8 cellular contexts compared by ENCODE assay signal in the genomic region with DNA sequence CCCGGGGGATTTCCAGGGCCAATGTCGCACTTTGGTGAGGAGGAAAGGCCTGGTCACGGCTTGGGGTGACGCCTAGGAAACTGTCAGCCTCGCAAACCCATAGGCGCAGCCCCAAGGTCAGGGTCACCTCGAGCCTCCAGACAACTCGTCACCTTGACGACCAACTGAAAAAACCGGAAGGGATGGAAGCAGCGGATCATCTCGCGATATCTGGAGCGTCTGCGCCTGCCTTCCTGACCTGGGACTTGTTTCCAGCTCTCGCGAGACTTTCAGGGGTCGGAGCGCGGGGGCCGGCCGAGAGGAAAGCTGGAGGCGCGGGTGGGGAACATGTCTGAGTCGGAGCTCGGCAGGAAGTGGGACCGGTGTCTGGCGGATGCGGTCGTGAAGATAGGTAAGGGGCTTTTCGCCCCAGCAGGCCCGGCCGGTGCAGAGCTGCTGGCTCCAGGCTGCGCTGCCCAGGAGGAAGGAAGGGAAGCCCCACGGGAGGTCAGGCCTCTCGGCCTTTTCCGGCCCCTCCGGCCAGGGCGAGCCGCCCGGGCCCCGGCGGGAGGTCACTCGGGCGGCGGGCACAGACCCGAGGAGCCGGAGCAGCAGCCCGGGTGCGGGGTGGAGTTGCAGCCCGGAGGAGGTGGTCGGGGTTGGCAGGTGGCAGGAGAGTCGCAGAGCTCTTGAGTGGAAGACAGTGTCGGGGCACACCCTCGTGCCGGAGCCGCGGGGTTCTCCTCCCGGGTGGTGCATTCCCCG. TPM values are rescaled to one million over a fixed set of nuclear protein-coding genes. Genes with fewer than 3 reads are reported as not detected.
DNase-seq lines count a peak whose midpoint lies in the region; ATAC-seq and TF ChIP-seq lines count a peak whose summit lies in the region.

No MANE protein-coding gene starts in this region.

- 0% methylated on average over 2 to 10 of the region's 60 CpGs for WGBS in gastroesophageal sphincter (ENCODE audit: low coverage in 1 of 2), 2 donors
- WGBS in neuronal stem cell (ENCODE audit: extremely low coverage in 2 of 2, insufficient read length in 2 of 2, insufficient replicate concordance in 1 of 2), 2 donors, result no CpG with 5 or more reads among the region's 60 CpGs

- peaks cover 8% of the 10 kb centered on the region for H3K79me1 ChIP-seq in neuronal stem cell (ENCODE audit: low read depth, low read length)

- H2AFZ ChIP-seq in neuronal stem cell (ENCODE audit: low read length), result peak overlapping the region; percentile 92

- H4K91ac ChIP-seq in neuronal stem cell (ENCODE audit: low read depth, low read length, poor library complexity), result no peak overlapping the region

- peak overlapping the region; percentile 83 for H3K4me2 ChIP-seq in neuronal stem cell (ENCODE audit: insufficient read depth, low read length, poor library complexity, severe bottlenecking)

- no peak overlapping the region for H3K4ac ChIP-seq in neuronal stem cell (ENCODE audit: low read length)

- no peak overlapping the region for H2BK12ac ChIP-seq in neuronal stem cell (ENCODE audit: low read length)

- H3K27ac ChIP-seq in gastroesophageal sphincter, result peak overlapping the region; percentile 91 to 98 (median 97)
- peak overlapping the region; percentile 61 for H3K27ac ChIP-seq in neuronal stem cell (replicated peaks; ENCODE audit: low read length)
- peak overlapping the region; percentile 94 for H3K27ac ChIP-seq in subcutaneous abdominal adipose tissue (ENCODE audit: low read depth, low read length)

- TF ChIP-seq EP300 in gastroesophageal sphincter (IDR thresholded peaks at IDR 0.05), result no peak

- peaks cover 14% of the 10 kb centered on the region for H3K9me3 Mint-ChIP-seq in HFFc6
- H3K9me3 Mint-ChIP-seq in activated naive CD4-positive, alpha-beta T cell treated with anti-CD3 and anti-CD28 coated beads, Interleukin-2, amount 10 ng/mL, durations not matched to agents 7 days and 5 days, result no peaks in the 10 kb centered on the region

- peak overlapping the region; percentile 96 for H3K4me3 Mint-ChIP-seq in HFFc6
- peak overlapping the region; percentile 97 for H3K4me3 Mint-ChIP-seq in activated naive CD4-positive, alpha-beta T cell treated with anti-CD3 and anti-CD28 coated beads, Interleukin-2, amount 10 ng/mL, durations not matched to agents 7 days and 5 days

- H2BK15ac ChIP-seq in neuronal stem cell (ENCODE audit: low read length), result no peak overlapping the region

- DNase-seq in GM04504 (ENCODE audit: low read depth) (peak; percentile 94), HFFc6 (peak; percentile 96), NAMALWA (ENCODE audit: low spot score) (peak; percentile 100), SK-MEL-5 (ENCODE audit: low read depth, low spot score) (peak; percentile 98), neuronal stem cell (ENCODE audit: low spot score) (peak; percentile 95)
- DNase-seq in activated naive CD4-positive, alpha-beta T cell treated with anti-CD3 and anti-CD28 coated beads, Interleukin-2, amount 10 ng/mL, durations not matched to agents 7 days and 5 days, result peak; percentile 98

- H3K9me3 ChIP-seq in gastroesophageal sphincter, result no peaks in the 10 kb centered on the region
- H3K9me3 ChIP-seq in neuronal stem cell (replicated peaks in 1 of 2; ENCODE audit: control insufficient read depth in 2 of 2, insufficient read depth in 1 of 2, low read depth in 1 of 2, low read length in 2 of 2), result no peaks in the 10 kb centered on the region
- H3K9me3 ChIP-seq in subcutaneous abdominal adipose tissue (ENCODE audit: control insufficient read depth in 5 of 5, low read length in 5 of 5), result no peaks in the 10 kb centered on the region

- H3K27me3 Mint-ChIP-seq in HFFc6 (ENCODE audit: insufficient read depth), result peaks cover 8% of the 10 kb centered on the region
- H3K27me3 Mint-ChIP-seq in activated naive CD4-positive, alpha-beta T cell treated with anti-CD3 and anti-CD28 coated beads, Interleukin-2, amount 10 ng/mL, durations not matched to agents 7 days and 5 days, result peaks cover 14% of the 10 kb centered on the region

- CTCF ChIA-PET in activated naive CD4-positive, alpha-beta T cell treated with anti-CD3 and anti-CD28 coated beads, Interleukin-2, amount 10 ng/mL, durations not matched to agents 7 days and 5 days (lab: Charles Lee), result interaction anchor here (0.9 to 3.6 kb wide), 4 partner anchors 8 to 57 kb away, joined by 3 to 19 read pairs (median 6); no protein-coding TSS in a partner anchor

- peak overlapping the region; percentile 30 for H2BK5ac ChIP-seq in neuronal stem cell (ENCODE audit: low read length)

- peak overlapping the region; percentile 99 for H3K27ac Mint-ChIP-seq in HFFc6
- peak overlapping the region; percentile 100 for H3K27ac Mint-ChIP-seq in activated naive CD4-positive, alpha-beta T cell treated with anti-CD3 and anti-CD28 coated beads, Interleukin-2, amount 10 ng/mL, durations not matched to agents 7 days and 5 days

- H2BK120ac ChIP-seq in neuronal stem cell (ENCODE audit: low read depth, low read length), result no peak overlapping the region

- H3K4me3 ChIP-seq in gastroesophageal sphincter, result peak overlapping the region; percentile 80 to 91
- peak overlapping the region; percentile 89 to 91 for H3K4me3 ChIP-seq in neuronal stem cell (ENCODE audit: low read length in 2 of 2)
- peak overlapping the region; percentile 64 to 92 (median 82) for H3K4me3 ChIP-seq in subcutaneous abdominal adipose tissue (ENCODE audit: low read depth in 1 of 5, low read length in 5 of 5)

- peak overlapping the region; percentile 98 for H3K18ac ChIP-seq in neuronal stem cell (ENCODE audit: low read length)

- TF ChIP-seq POLR2A in gastroesophageal sphincter (IDR thresholded peaks at IDR 0.05), result peak; percentile 73 to 75

- peak overlapping the region; percentile 96 for H3K23ac ChIP-seq in neuronal stem cell (ENCODE audit: low read depth, low read length, poor library complexity)

- H3K36me3 ChIP-seq in gastroesophageal sphincter, result no peaks in the 10 kb centered on the region
- peaks cover 0 to 22% of the 10 kb centered on the region in 2 donors for H3K36me3 ChIP-seq in neuronal stem cell (replicated peaks in 1 of 2; ENCODE audit: control insufficient read depth in 2 of 2, insufficient read depth in 2 of 2, low read length in 2 of 2)
- peaks cover 0 to 7% (median 3%) of the 10 kb centered on the region in 5 donors for H3K36me3 ChIP-seq in subcutaneous abdominal adipose tissue (ENCODE audit: control insufficient read depth in 5 of 5, insufficient read depth in 5 of 5, low read length in 5 of 5)

- peaks cover 34% of the 10 kb centered on the region for H3K36me3 Mint-ChIP-seq in HFFc6 (ENCODE audit: low read depth)
- H3K36me3 Mint-ChIP-seq in activated naive CD4-positive, alpha-beta T cell treated with anti-CD3 and anti-CD28 coated beads, Interleukin-2, amount 10 ng/mL, durations not matched to agents 7 days and 5 days, result peaks cover 26% of the 10 kb centered on the region

- in situ Hi-C loops in SK-MEL-5 (cut with HindIII; ENCODE audit: low pct_unique_long_range_greater_than_20kb, low sequenced_read_pairs), result loop anchor here (25.0 kb wide), 1 partner anchor 185 kb away; no protein-coding TSS in a partner anchor

- H3K14ac ChIP-seq in neuronal stem cell (ENCODE audit: low read length), result peak overlapping the region; percentile 64

- H3K4me1 Mint-ChIP-seq in HFFc6 (ENCODE audit: low read depth), result peaks cover 41% of the 10 kb centered on the region
- H3K4me1 Mint-ChIP-seq in activated naive CD4-positive, alpha-beta T cell treated with anti-CD3 and anti-CD28 coated beads, Interleukin-2, amount 10 ng/mL, durations not matched to agents 7 days and 5 days, result peaks cover 49% of the 10 kb centered on the region

- H3K27me3 ChIP-seq in gastroesophageal sphincter, result no peaks in the 10 kb centered on the region
- H3K27me3 ChIP-seq in neuronal stem cell (ENCODE audit: control insufficient read depth in 3 of 3, insufficient read depth in 3 of 3, low read depth in 1 of 3, low read length in 3 of 3), result peaks cover 0 to 3% (median 0%) of the 10 kb centered on the region in 3 experiments
- no peaks in the 10 kb centered on the region for H3K27me3 ChIP-seq in subcutaneous abdominal adipose tissue (ENCODE audit: control insufficient read depth in 5 of 5, insufficient read depth in 4 of 5, low read length in 5 of 5)

- H2AK5ac ChIP-seq in neuronal stem cell (ENCODE audit: low read depth, low read length), result peak overlapping the region; percentile 60

- ATAC-seq in gastroesophageal sphincter, result peak; percentile 94

- H4K8ac ChIP-seq in neuronal stem cell (ENCODE audit: low read depth, low read length), result no peak overlapping the region

- TF ChIP-seq CTCF in HFFc6 (IDR thresholded peaks at IDR 0.05) (no peak), gastroesophageal sphincter (IDR thresholded peaks at IDR 0.05) (no peak)

- peak overlapping the region; percentile 89 for H3K9ac ChIP-seq in neuronal stem cell (ENCODE audit: low read depth, low read length, poor library complexity)
- H3K9ac ChIP-seq in subcutaneous abdominal adipose tissue (ENCODE audit: low read length in 5 of 5), result peak overlapping the region; percentile 44 to 98 (median 96)

- peaks cover 0 to 59% (median 12%) of the 10 kb centered on the region in 3 donors for H3K4me1 ChIP-seq in gastroesophageal sphincter
- peaks cover 0 to 1% of the 10 kb centered on the region in 2 donors for H3K4me1 ChIP-seq in neuronal stem cell (ENCODE audit: control insufficient read depth in 2 of 2, insufficient read depth in 1 of 2, low read depth in 1 of 2, low read length in 2 of 2)
- H3K4me1 ChIP-seq in subcutaneous abdominal adipose tissue (ENCODE audit: control insufficient read depth in 5 of 5, insufficient read depth in 5 of 5, low read length in 5 of 5), result peaks cover 3 to 44% (median 35%) of the 10 kb centered on the region in 5 donors

RNA-seq across cellular contexts. Expression of gene NBL1, which starts 47.2 kb away (rescaled TPM):
- 100 to 1,000 TPM in 3 of 6 experiments, 10 to 100 TPM in 3; 89.6 to 182 (median 104) TPM for total RNA-seq in HFFc6 (2021; fragmentation: NEBNext Ultra II Directional; extraction: Animal tissue kit (Norgen Biotek cat#: 25700))
- 305 and 318 TPM in 2 replicates for total RNA-seq in SK-MEL-5 (2014; rRNA removed; shearing (Covaris generic))
- 272 and 287 TPM in 2 replicates for polyA plus RNA-seq in SK-MEL-5 (2015; cell fraction: cytosol; rRNA removed)
- 43.9 and 83.4 TPM in 2 replicates for polyA plus RNA-seq in SK-MEL-5 (2015; cell fraction: nucleus; rRNA removed)
- total RNA-seq in gastroesophageal sphincter, result 100 to 1,000 TPM; 203 to 343 (median 301) TPM
- 21.8 TPM for polyA plus RNA-seq in neuronal stem cell (2013, experiment 1 of 2)
- polyA plus RNA-seq in neuronal stem cell (2013, experiment 2 of 2), result 20.7 TPM

Comparison
In these comparisons a context has a peak if more than half of its experiments do, and no peak if none do; other contexts are left out.
1. Peak in every context shown above with its lines: DNase-seq, ATAC-seq, H3K4me3 ChIP-seq and H3K27ac ChIP-seq.